Comparison of ENCODE assay signal across 1 cellular context in the genomic region with DNA sequence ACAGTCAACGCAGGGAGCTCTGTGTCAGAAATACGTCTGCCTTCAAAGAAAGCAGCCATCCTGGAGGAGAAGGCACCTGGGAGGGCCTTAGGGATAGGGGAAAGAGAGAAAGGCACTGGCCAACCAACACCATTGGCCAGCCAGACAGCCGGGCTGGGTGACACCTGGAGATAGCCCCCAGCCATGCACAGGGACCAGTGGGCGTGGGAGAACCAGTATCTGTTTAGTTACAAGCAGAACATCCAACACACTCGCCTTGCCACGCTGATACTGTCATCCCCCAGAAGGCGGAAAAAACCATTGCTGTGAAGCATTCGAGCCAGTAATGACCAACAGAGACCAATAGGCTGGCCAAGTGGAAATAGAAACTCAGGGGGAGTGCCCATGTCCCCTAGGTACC.
TF ChIP-seq lines count a peak whose summit lies in the region.

No MANE protein-coding gene starts in this region.

TF ChIP-seq in IMR-90, 13 proteins besides CTCF, POLR2A, EP300 and RAD21:
- TF ChIP-seq SMC3 (IDR thresholded peaks at IDR 0.05; ENCODE audit: low read depth, low read length) (no peak), CHD1 (IDR thresholded peaks at IDR 0.05; ENCODE audit: low read depth, low read length) (no peak), BHLHE40 (IDR thresholded peaks at IDR 0.05; ENCODE audit: low read depth, low read length) (no peak), RCOR1 (IDR thresholded peaks at IDR 0.05; ENCODE audit: insufficient replicate concordance, low read length) (no peak), USF2 (IDR thresholded peaks at IDR 0.05; ENCODE audit: low read depth, low read length) (no peak), MXI1 (IDR thresholded peaks at IDR 0.05; ENCODE audit: borderline replicate concordance, low read depth, low read length) (no peak), NFE2L2 (IDR thresholded peaks at IDR 0.05; ENCODE audit: low read depth, low read length) (no peak), RFX5 (IDR thresholded peaks at IDR 0.05; ENCODE audit: low read depth, low read length) (no peak), MAFK (IDR thresholded peaks at IDR 0.05; ENCODE audit: low read depth, low read length) (no peak), MAZ (IDR thresholded peaks at IDR 0.05; ENCODE audit: borderline replicate concordance, low read depth, low read length) (no peak)
- TF ChIP-seq, protein P1, sequence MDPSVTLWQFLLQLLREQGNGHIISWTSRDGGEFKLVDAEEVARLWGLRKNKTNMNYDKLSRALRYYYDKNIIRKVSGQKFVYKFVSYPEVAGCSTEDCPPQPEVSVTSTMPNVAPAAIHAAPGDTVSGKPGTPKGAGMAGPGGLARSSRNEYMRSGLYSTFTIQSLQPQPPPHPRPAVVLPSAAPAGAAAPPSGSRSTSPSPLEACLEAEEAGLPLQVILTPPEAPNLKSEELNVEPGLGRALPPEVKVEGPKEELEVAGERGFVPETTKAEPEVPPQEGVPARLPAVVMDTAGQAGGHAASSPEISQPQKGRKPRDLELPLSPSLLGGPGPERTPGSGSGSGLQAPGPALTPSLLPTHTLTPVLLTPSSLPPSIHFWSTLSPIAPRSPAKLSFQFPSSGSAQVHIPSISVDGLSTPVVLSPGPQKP (IDR thresholded peaks at IDR 0.05; ENCODE audit: borderline replicate concordance, low read depth, low read length): no peak
